ENCODE assay signal across 15 cellular contexts in the genomic region with DNA sequence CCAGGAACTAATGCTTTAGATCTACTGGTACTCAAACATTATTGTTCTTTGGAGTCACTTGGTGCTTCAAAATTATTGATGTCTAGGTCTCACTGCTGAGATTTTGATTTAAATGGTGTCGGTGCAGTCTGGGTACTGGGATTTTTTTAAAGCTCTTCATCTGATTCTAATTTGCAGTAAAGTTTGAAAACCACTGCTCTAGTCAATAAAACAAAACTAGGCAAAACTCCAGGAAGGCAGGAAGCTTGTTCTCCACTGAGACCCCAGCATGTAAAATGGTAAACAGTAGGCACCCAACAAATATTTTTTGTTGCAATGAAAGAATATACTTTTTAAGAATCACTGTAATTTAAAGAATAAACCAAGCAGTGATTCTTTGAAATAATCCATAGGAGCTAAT. TPM values are rescaled to one million over a fixed set of nuclear protein-coding genes. Genes with fewer than 3 reads are reported as not detected.
DNase-seq lines count a peak whose midpoint lies in the region; FAIRE-seq and TF ChIP-seq lines count a peak whose summit lies in the region.
"Had no signal": no experiment of that assay in that cellular context is flagged by ENCODE, and none has a peak within 500 bp of the region (broad histone marks: within the 10 kb centered on the region; RNA-seq: fewer than 3 reads in every experiment).

No MANE protein-coding gene starts in this region.

- TF ChIP-seq CTCF in HFF-Myc (IDR thresholded peaks at IDR 0.05; ENCODE audit: low read depth, low read length, missing control alignments) = no peak
- TF ChIP-seq CTCF in astrocyte (IDR thresholded peaks at IDR 0.05; ENCODE audit: insufficient read depth, low read depth, low read length) = no peak
- TF ChIP-seq CTCF in nephron (IDR thresholded peaks at IDR 0.05; ENCODE audit: unreplicated experiment in 3 of 3) = no peak
- no peak for TF ChIP-seq CTCF in prostate gland (IDR thresholded peaks at IDR 0.05)

- intact Hi-C loops in prostate gland (cut with DNase I) = no loop called here

- FAIRE-seq in astrocyte (lab: Jason Lieb, UNC) = no peak
- FAIRE-seq: GM12878, kidney had no signal

- WGBS in prostate gland = 67% methylated on average over 1 of the region's 1 CpG

- no peak for TF ChIP-seq POLR2A in prostate gland (IDR thresholded peaks at IDR 0.05)

- H3K79me2 ChIP-seq in astrocyte (ENCODE audit: insufficient read depth, low read length) = peaks cover 59% of the 10 kb centered on the region

- peaks cover 8% of the 10 kb centered on the region for H3K36me3 Mint-ChIP-seq in T-helper 1 cell treated with Interleukin-12 subunit alpha and Interleukin-12 subunit beta and Interleukin-4 antibody, amounts not matched to agents 30 μg/mL and 1 μg/mL, for 36 hours (ENCODE audit: low read depth)
- H3K36me3 Mint-ChIP-seq in astrocyte (ENCODE audit: low read depth, unreplicated experiment) (no peaks in the 10 kb centered on the region), nephron (ENCODE audit: low read depth) (peaks cover 3% of the 10 kb centered on the region)

- H3K9me3 ChIP-seq in astrocyte (ENCODE audit: insufficient read depth, low read depth, low read length) (no peaks in the 10 kb centered on the region), prostate gland (no peaks in the 10 kb centered on the region)
- H3K9me3 ChIP-seq: SJCRH30, spleen, transverse colon had no signal

- H3K27ac ChIP-seq in astrocyte (ENCODE audit: low read depth, low read length) (peak overlapping the region; percentile 40), prostate gland (no peak overlapping the region)
- H3K27ac ChIP-seq: 22Rv1, foreskin keratinocyte, SJCRH30 had no signal

- no peaks in the 10 kb centered on the region for H3K27me3 Mint-ChIP-seq in T-helper 1 cell treated with Interleukin-12 subunit alpha and Interleukin-12 subunit beta and Interleukin-4 antibody, amounts not matched to agents 30 μg/mL and 1 μg/mL, for 36 hours (ENCODE audit: low read depth)
- H3K27me3 Mint-ChIP-seq in astrocyte (ENCODE audit: low read depth, unreplicated experiment) (no peaks in the 10 kb centered on the region), nephron (ENCODE audit: low read depth) (no peaks in the 10 kb centered on the region)

- peak overlapping the region; percentile 39 for H3K4me2 ChIP-seq in astrocyte (ENCODE audit: low read length)

- H3K27me3 ChIP-seq in astrocyte (ENCODE audit: insufficient read depth, low read length) (no peaks in the 10 kb centered on the region), prostate gland (replicated peaks; ENCODE audit: insufficient read depth) (no peaks in the 10 kb centered on the region)
- H3K27me3 ChIP-seq: foreskin keratinocyte, SJCRH30, spleen, transverse colon had no signal

- no peak overlapping the region for H2AFZ ChIP-seq in astrocyte (ENCODE audit: low read depth, low read length)

- H3K4me1 Mint-ChIP-seq in T-helper 1 cell treated with Interleukin-12 subunit alpha and Interleukin-12 subunit beta and Interleukin-4 antibody, amounts not matched to agents 30 μg/mL and 1 μg/mL, for 36 hours (ENCODE audit: low read depth) = peaks cover 53% of the 10 kb centered on the region
- peaks cover 70% of the 10 kb centered on the region for H3K4me1 Mint-ChIP-seq in astrocyte (ENCODE audit: low read depth, unreplicated experiment)
- peaks cover 49% of the 10 kb centered on the region for H3K4me1 Mint-ChIP-seq in nephron

- H3K4me3 ChIP-seq in HFF-Myc (replicated peaks; ENCODE audit: low read depth, low read length) = no peak overlapping the region
- H3K4me3 ChIP-seq in astrocyte (ENCODE audit: insufficient read depth, low read depth, low read length) = no peak overlapping the region
- no peak overlapping the region for H3K4me3 ChIP-seq in prostate gland
- H3K4me3 ChIP-seq: SJCRH30, transverse colon had no signal

- peak overlapping the region; percentile 14 for H3K27ac Mint-ChIP-seq in T-helper 1 cell treated with Interleukin-12 subunit alpha and Interleukin-12 subunit beta and Interleukin-4 antibody, amounts not matched to agents 30 μg/mL and 1 μg/mL, for 36 hours
- H3K27ac Mint-ChIP-seq in astrocyte (ENCODE audit: unreplicated experiment) (peak overlapping the region; percentile 72), nephron (peak overlapping the region; percentile 27 to 74 (median 74))

- no peak for DNase-seq in T-helper 1 cell
- DNase-seq in HFF-Myc (ENCODE audit: extremely low read depth, low read depth) = peak; percentile 32
- DNase-seq in astrocyte (ENCODE audit: low read depth) = no peak
- no peak for DNase-seq in prostate gland (ENCODE audit: low spot score)
- DNase-seq in stimulated activated CD4-positive, alpha-beta T cell treated with anti-CD3 and anti-CD28 coated beads, Interleukin-4, amount 100 ng/mL, for 4 hours = no peak
- no peak for DNase-seq in activated gamma-delta T cell treated with Interleukin-2 at 50 U/mL for 16 hours
- DNase-seq: foreskin keratinocyte, kidney, SJCRH30, spleen, transverse colon had no signal

- H3K36me3 ChIP-seq in astrocyte (ENCODE audit: insufficient read depth, low read length) (no peaks in the 10 kb centered on the region), prostate gland (no peaks in the 10 kb centered on the region)
- H3K36me3 ChIP-seq: SJCRH30, spleen, transverse colon had no signal

- peaks cover 17% of the 10 kb centered on the region for H3K4me1 ChIP-seq in astrocyte (ENCODE audit: insufficient read depth, low read length)
- H3K4me1 ChIP-seq in prostate gland (replicated peaks) = no peaks in the 10 kb centered on the region

- no peak overlapping the region for H3K9ac ChIP-seq in astrocyte (ENCODE audit: low read length)

- H3K4me3 Mint-ChIP-seq in T-helper 1 cell treated with Interleukin-12 subunit alpha and Interleukin-12 subunit beta and Interleukin-4 antibody, amounts not matched to agents 30 μg/mL and 1 μg/mL, for 36 hours = peak overlapping the region; percentile 20
- H3K4me3 Mint-ChIP-seq in astrocyte (ENCODE audit: unreplicated experiment) (no peak overlapping the region), nephron (no peak overlapping the region)

- peaks cover 19% of the 10 kb centered on the region for H4K20me1 ChIP-seq in astrocyte (ENCODE audit: insufficient read depth, low read length)

- no peaks in the 10 kb centered on the region for H3K9me3 Mint-ChIP-seq in T-helper 1 cell treated with Interleukin-12 subunit alpha and Interleukin-12 subunit beta and Interleukin-4 antibody, amounts not matched to agents 30 μg/mL and 1 μg/mL, for 36 hours
- no peaks in the 10 kb centered on the region for H3K9me3 Mint-ChIP-seq in astrocyte (ENCODE audit: unreplicated experiment)
- no peaks in the 10 kb centered on the region for H3K9me3 Mint-ChIP-seq in nephron

RNA-seq across cellular contexts. Expression of a gene that starts 49.7 kb away (rescaled TPM):
- total RNA-seq in astrocyte (127 and 148 TPM in 2 replicates), prostate gland (100 to 1,000 TPM in 1 of 2 donors, 10 to 100 TPM in 1; 76.4 to 127 TPM)

Comparison
In these comparisons a context has a peak if more than half of its experiments do, and no peak if none do; other contexts are left out.
1. H3K27ac Mint-ChIP-seq: peak in every context shown above with its lines; median percentile 74 in nephron; 72 in astrocyte; 14 in T-helper 1 cell treated with Interleukin-12 subunit alpha and Interleukin-12 subunit beta and Interleukin-4 antibody, amounts not matched to agents 30 μg/mL and 1 μg/mL, for 36 hours.